In genomic region chr2:54678719-54679118, GRCh38 we compare ENCODE assay signal across 23 cellular contexts. TPM values are rescaled to one million over a fixed set of nuclear protein-coding genes. Genes with fewer than 3 reads are reported as not detected.
"Had no signal": no experiment of that assay in that cellular context is flagged by ENCODE, and none has a peak within 500 bp of the region (broad histone marks: within the 10 kb centered on the region; RNA-seq: fewer than 3 reads in every experiment).

No MANE protein-coding gene starts in this region.

- H3K27me3 ChIP-seq: left lung, neural progenitor cell, right lobe of liver, testis, uterus had no signal

- H3K9ac ChIP-seq: neural progenitor cell had no signal

- H3K4me2 ChIP-seq: neural progenitor cell had no signal

- H3K36me3 Mint-ChIP-seq: activated naive CD4-positive, alpha-beta T cell treated with anti-CD3 and anti-CD28 coated beads, Interleukin-2, amount 50 U/mL, for 72 hours; brain; neural progenitor cell; WTC11 had no signal

- H3K27ac Mint-ChIP-seq: activated CD8-positive, alpha-beta T cell treated with anti-CD3 and anti-CD28 coated beads, Interleukin-2, amount 10 ng/mL, durations not matched to agents 7 days and 5 days; activated naive CD4-positive, alpha-beta T cell treated with anti-CD3 and anti-CD28 coated beads, Interleukin-2, amount 50 U/mL, for 72 hours; immature natural killer cell; naive thymus-derived CD4-positive, alpha-beta T cell; neural progenitor cell; stimulated activated effector memory CD8-positive, alpha-beta T cell treated with anti-CD3 and anti-CD28 coated beads, Interleukin-12 subunit alpha, Interleukin-12 subunit beta, amount 100 ng/mL, for 72 hours; WTC11 had no signal

- H3K4me3 ChIP-seq: left lung, lung, neural progenitor cell, right lobe of liver, skin epidermis, testis, uterus had no signal

- H2AFZ ChIP-seq: neural progenitor cell had no signal

- H3K36me3 ChIP-seq: left lung, neural progenitor cell, right lobe of liver, uterus had no signal

- H3K27ac ChIP-seq: left lung, neural progenitor cell, right lobe of liver, skin epidermis, testis, uterus had no signal

- H3K9me3 Mint-ChIP-seq: activated naive CD4-positive, alpha-beta T cell treated with anti-CD3 and anti-CD28 coated beads, Interleukin-2, amount 50 U/mL, for 72 hours; immature natural killer cell; neural progenitor cell; stimulated activated effector memory CD8-positive, alpha-beta T cell treated with anti-CD3 and anti-CD28 coated beads, Interleukin-12 subunit alpha, Interleukin-12 subunit beta, amount 100 ng/mL, for 72 hours had no signal

- DNase-seq: activated CD4-positive, alpha-beta T cell treated with anti-CD3 and anti-CD28 coated beads for 4 hours; activated CD8-positive, alpha-beta T cell treated with anti-CD3 and anti-CD28 coated beads, Interleukin-2, amount 10 ng/mL, durations not matched to agents 7 days and 5 days; activated T-cell treated with anti-CD3 and anti-CD28 coated beads, Interleukin-2, amount 50 U/mL, for 1 hour; aorta; foreskin melanocyte; immature natural killer cell; kidney glomerular epithelial cell; left lung; naive thymus-derived CD4-positive, alpha-beta T cell; posterior cingulate gyrus; right lobe of liver; stimulated activated CD4-positive, alpha-beta T cell treated with anti-CD3 and anti-CD28 coated beads, Interleukin-1b, Interleukin-23, amount 100 ng/mL, for 48 hours; T-helper 9 cell; testis; trophoblast cell; uterus had no signal

- ATAC-seq: activated CD8-positive, alpha-beta T cell treated with anti-CD3 and anti-CD28 coated beads, Interleukin-2, amount 10 ng/mL, durations not matched to agents 7 days and 5 days; activated naive CD4-positive, alpha-beta T cell treated with anti-CD3 and anti-CD28 coated beads, Interleukin-2, amount 50 U/mL, for 72 hours; left lung; naive thymus-derived CD4-positive, alpha-beta T cell; right lobe of liver; stimulated activated effector memory CD8-positive, alpha-beta T cell treated with anti-CD3 and anti-CD28 coated beads, Interleukin-12 subunit alpha, Interleukin-12 subunit beta, amount 100 ng/mL, for 72 hours; WTC11 had no signal

- H3K4me3 Mint-ChIP-seq: activated CD8-positive, alpha-beta T cell treated with anti-CD3 and anti-CD28 coated beads, Interleukin-2, amount 10 ng/mL, durations not matched to agents 7 days and 5 days; brain; immature natural killer cell; naive thymus-derived CD4-positive, alpha-beta T cell; neural progenitor cell; WTC11 had no signal

- H3K4me1 ChIP-seq: neural progenitor cell, uterus had no signal

- H3K4me1 Mint-ChIP-seq: brain, neural progenitor cell had no signal

- H3K9me3 ChIP-seq: right lobe of liver, testis, uterus had no signal

RNA-seq across cellular contexts. Expression of gene EML6, which starts 44.7 kb away (rescaled TPM):
- polyA plus RNA-seq: naive thymus-derived CD4-positive, alpha-beta T cell had no signal
